ENCODE assay signal across 16 cellular contexts in genomic region chr15:73787621-73788020, GRCh38. TPM values are rescaled to one million over a fixed set of nuclear protein-coding genes. Genes with fewer than 3 reads are reported as not detected.
A peak's percentile ranks its signal among the peaks of the same experiment; 100 is the strongest.
DNase-seq lines count a peak whose midpoint lies in the region; ATAC-seq and TF ChIP-seq lines count a peak whose summit lies in the region.
"Had no signal": no experiment of that assay in that cellular context is flagged by ENCODE, and none has a peak within 500 bp of the region (broad histone marks: within the 10 kb centered on the region; RNA-seq: fewer than 3 reads in every experiment).

No MANE protein-coding gene starts in this region.

- no peaks in the 10 kb centered on the region for H3K36me3 ChIP-seq in GM23338 (ENCODE audit: insufficient read depth)
- no peaks in the 10 kb centered on the region for H3K36me3 ChIP-seq in MG63
- no peaks in the 10 kb centered on the region for H3K36me3 ChIP-seq in neural progenitor cell
- H3K36me3 ChIP-seq: BLaER1 treated with 17β-estradiol and CSF1 and Interleukin-3, amounts not matched to agents 10 nM and 100 nM had no signal

- H3K4me3 Mint-ChIP-seq in GM23338 (no peak overlapping the region), neural progenitor cell (no peak overlapping the region)
- H3K4me3 Mint-ChIP-seq: CD4-positive, alpha-beta T cell had no signal

- H3K9me3 ChIP-seq in MG63, result no peaks in the 10 kb centered on the region
- H3K9me3 ChIP-seq in neural progenitor cell (ENCODE audit: low read depth), result no peaks in the 10 kb centered on the region
- H3K9me3 ChIP-seq: BLaER1 treated with 17β-estradiol and CSF1 and Interleukin-3, amounts not matched to agents 10 nM and 100 nM had no signal

- DNase-seq in GM23338 (ENCODE audit: low spot score) (no peak), MG63 (peak; percentile 95), epithelial cell of esophagus (ENCODE audit: low read depth) (peak; percentile 27), neural progenitor cell (ENCODE audit: low spot score) (no peak), cardiac septum (ENCODE audit: low spot score) (no peak), NCI-H1417 treated with DMSO at 0.1 percent for 48 hours (lab: John Stamatoyannopoulos, UW) (no peak), OCI-M2 (lab: John Stamatoyannopoulos, UW; ENCODE audit: unreplicated experiment) (no peak), NCI-H2227 (lab: John Stamatoyannopoulos, UW; ENCODE audit: unreplicated experiment) (no peak)
- DNase-seq: ACHN; CD4-positive, alpha-beta T cell; COR-L47; DMS153; DMS79 treated with DMSO at 0.1 percent for 48 hours; EL; IMR-90 had no signal

- no peak overlapping the region for H3K27ac ChIP-seq in GM23338 (ENCODE audit: low read depth)
- H3K27ac ChIP-seq in neural progenitor cell, result no peak overlapping the region
- H3K27ac ChIP-seq: BLaER1 treated with 17β-estradiol and CSF1 and Interleukin-3, amounts not matched to agents 10 nM and 100 nM had no signal

- H4K20me1 ChIP-seq in GM23338 (replicated peaks; ENCODE audit: insufficient read depth) (no peaks in the 10 kb centered on the region), neural progenitor cell (ENCODE audit: low read depth) (no peaks in the 10 kb centered on the region)
- H4K20me1 ChIP-seq: BLaER1 treated with 17β-estradiol and CSF1 and Interleukin-3, amounts not matched to agents 10 nM and 100 nM had no signal

- H3K36me3 Mint-ChIP-seq in GM23338 (ENCODE audit: low read depth), result no peaks in the 10 kb centered on the region
- H3K36me3 Mint-ChIP-seq in neural progenitor cell, result no peaks in the 10 kb centered on the region

- no peaks in the 10 kb centered on the region for H3K9me2 ChIP-seq in GM23338 (ENCODE audit: insufficient read depth)

- no peak for ATAC-seq in GM23338

- no peak overlapping the region for H3K9ac ChIP-seq in neural progenitor cell
- H3K9ac ChIP-seq: BLaER1 treated with 17β-estradiol and CSF1 and Interleukin-3, amounts not matched to agents 10 nM and 100 nM had no signal

- H3K4me1 ChIP-seq in GM23338 (ENCODE audit: insufficient read depth), result peaks cover 38% of the 10 kb centered on the region
- peaks cover 33% of the 10 kb centered on the region for H3K4me1 ChIP-seq in neural progenitor cell
- H3K4me1 ChIP-seq: BLaER1 treated with 17β-estradiol and CSF1 and Interleukin-3, amounts not matched to agents 10 nM and 100 nM had no signal

- H3K4me3 ChIP-seq in GM23338, result no peak overlapping the region
- H3K4me3 ChIP-seq in MG63, result no peak overlapping the region
- no peak overlapping the region for H3K4me3 ChIP-seq in epithelial cell of esophagus (ENCODE audit: low read length)
- no peak overlapping the region for H3K4me3 ChIP-seq in neural progenitor cell
- H3K4me3 ChIP-seq: BLaER1 treated with 17β-estradiol and CSF1 and Interleukin-3, amounts not matched to agents 10 nM and 100 nM had no signal

- H3F3A ChIP-seq in GM23338 (replicated peaks; ENCODE audit: low read depth), result 0 out of 2 replicates have a peak, but pooled peaks cover 7% of the 10 kb centered on the region
- no peaks in the 10 kb centered on the region for H3F3A ChIP-seq in neural progenitor cell (ENCODE audit: low read depth)

- H3K79me2 ChIP-seq in GM23338 (replicated peaks; ENCODE audit: insufficient read depth) (no peaks in the 10 kb centered on the region), neural progenitor cell (ENCODE audit: low read depth) (no peaks in the 10 kb centered on the region)

- H3K27ac Mint-ChIP-seq in GM23338 (peak overlapping the region; percentile 19; the same call in 1 of the 2 replicates), neural progenitor cell (peak overlapping the region; percentile 76)
- H3K27ac Mint-ChIP-seq: CD4-positive, alpha-beta T cell had no signal

- peaks cover 54% of the 10 kb centered on the region for H3K4me1 Mint-ChIP-seq in GM23338
- peaks cover 30% of the 10 kb centered on the region for H3K4me1 Mint-ChIP-seq in neural progenitor cell

- TF ChIP-seq CTCF in GM23338 (conservative IDR thresholded peaks at IDR 0.05; ENCODE audit: low read depth in 2 of 2) (no peak), epithelial cell of esophagus (IDR thresholded peaks at IDR 0.05; ENCODE audit: insufficient read depth, low read depth, low read length, missing control alignments) (no peak), neural progenitor cell (IDR thresholded peaks at IDR 0.05) (no peak)

- peak overlapping the region; percentile 43; the same call in 1 of the 2 replicates for H2AFZ ChIP-seq in GM23338
- no peak overlapping the region for H2AFZ ChIP-seq in neural progenitor cell (replicated peaks)

- H3K9me3 Mint-ChIP-seq in GM23338 (no peaks in the 10 kb centered on the region), neural progenitor cell (no peaks in the 10 kb centered on the region)
- H3K9me3 Mint-ChIP-seq: CD4-positive, alpha-beta T cell had no signal

- intact Hi-C loops in cardiac septum (cut with DNase I), result loop anchor here (5.0 kb wide), 1 partner anchor 40 kb away; no protein-coding TSS in a partner anchor

- H3K27me3 Mint-ChIP-seq in GM23338 (ENCODE audit: insufficient read depth, low read depth, poor library complexity) (peaks cover 24% of the 10 kb centered on the region), neural progenitor cell (ENCODE audit: insufficient read depth, low read depth) (peaks cover 11% of the 10 kb centered on the region)

- H3K27me3 ChIP-seq in GM23338 (ENCODE audit: insufficient read depth), result no peaks in the 10 kb centered on the region
- no peaks in the 10 kb centered on the region for H3K27me3 ChIP-seq in MG63
- no peaks in the 10 kb centered on the region for H3K27me3 ChIP-seq in neural progenitor cell
- H3K27me3 ChIP-seq: BLaER1 treated with 17β-estradiol and CSF1 and Interleukin-3, amounts not matched to agents 10 nM and 100 nM had no signal

- H3K4me2 ChIP-seq in GM23338 (peak overlapping the region; percentile 68; the same call in 1 of the 2 replicates), neural progenitor cell (no peak overlapping the region)
- H3K4me2 ChIP-seq: BLaER1 treated with 17β-estradiol and CSF1 and Interleukin-3, amounts not matched to agents 10 nM and 100 nM had no signal

TF ChIP-seq in GM23338, 12 proteins besides CTCF, POLR2A, EP300 and RAD21:
- TF ChIP-seq POLR2AphosphoS5 (IDR thresholded peaks at IDR 0.05; ENCODE audit: low read depth) (no peak), ZNF114 (CRISPR knock-in tag; IDR thresholded peaks at IDR 0.05) (no peak), ZNF331 (CRISPR knock-in tag; IDR thresholded peaks at IDR 0.05; ENCODE audit: low read depth) (no peak), STAT1 (IDR thresholded peaks at IDR 0.05; ENCODE audit: unreplicated experiment) (no peak)

RNA-seq across cellular contexts. Expression of gene INSYN1, which starts 34.5 kb away (rescaled TPM):
- 4.5 and 14.2 TPM in 2 replicates for total RNA-seq in GM23338 (2014; rRNA removed; shearing (Covaris generic))
- 0.10 and 0.18 TPM in 2 replicates for polyA plus RNA-seq in GM23338 (2016; fragmentation: Nextera tagmentation; extraction: Ambion mirVana)
- 15.2 and 21.2 TPM in 2 replicates for total RNA-seq in MG63 (2014; rRNA removed; shearing (Covaris generic); ENCODE audit: low replicate concordance)
- total RNA-seq in neural progenitor cell (ENCODE audit: low replicate concordance) (0.17 and 1.1 TPM in 2 replicates), cardiac septum (55.3 TPM)
- total RNA-seq: CD4-positive, alpha-beta T cell had no signal

Comparison
In these comparisons a context has a peak if more than half of its experiments do, and no peak if none do; other contexts are left out.
1. DNase-seq: peak in MG63 (single experiment) and epithelial cell of esophagus (single experiment); none in GM23338 (single experiment), neural progenitor cell (single experiment), cardiac septum (single experiment), NCI-H1417 treated with DMSO at 0.1 percent for 48 hours (single experiment), OCI-M2 (single experiment) and NCI-H2227 (single experiment).